9 cellular contexts compared by ENCODE assay signal in the genomic region with DNA sequence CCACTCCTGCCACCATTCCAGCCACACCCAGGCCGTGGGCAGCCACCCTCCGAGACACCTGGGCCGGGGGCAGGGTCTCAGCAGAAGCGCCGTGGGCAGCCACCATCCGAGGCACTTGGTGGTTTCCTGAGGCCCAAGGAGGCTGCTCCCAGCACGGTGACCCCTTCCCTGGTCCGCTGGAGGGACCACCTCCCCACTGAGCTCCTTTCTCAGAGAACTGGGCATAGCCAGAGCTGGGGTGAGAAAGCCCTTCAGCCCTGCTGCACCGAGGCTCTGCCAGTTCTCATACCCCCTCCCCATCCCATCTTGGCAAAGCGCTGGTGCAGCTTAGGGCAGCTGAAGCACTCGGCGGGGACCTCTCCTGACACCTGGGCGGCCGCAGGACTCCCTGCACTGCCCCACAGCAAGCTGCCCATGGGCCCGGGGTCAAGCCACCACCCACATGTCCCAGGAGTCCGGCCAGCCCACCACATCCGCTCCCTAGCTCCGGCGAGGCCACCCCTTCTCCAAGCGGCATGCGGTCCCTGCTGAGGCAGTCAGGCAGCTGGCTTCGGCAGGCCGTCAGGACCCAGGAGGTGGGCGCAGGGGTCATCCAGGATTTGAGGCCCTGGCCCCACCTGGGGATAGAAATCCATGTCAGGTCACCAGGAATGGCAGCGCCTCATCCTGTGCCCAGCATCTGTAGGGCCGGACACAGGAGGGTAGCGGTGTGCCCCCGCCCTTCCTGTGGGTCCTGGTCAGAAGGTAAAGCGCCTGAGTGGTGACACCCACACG.
A peak's percentile ranks its signal among the peaks of the same experiment; 100 is the strongest.
DNase-seq lines count a peak whose midpoint lies in the region; TF ChIP-seq lines count a peak whose summit lies in the region.
"Had no signal": no experiment of that assay in that cellular context is flagged by ENCODE, and none has a peak within 500 bp of the region (broad histone marks: within the 10 kb centered on the region; RNA-seq: fewer than 3 reads in every experiment).

No MANE protein-coding gene starts in this region.

- peaks cover 32% of the 10 kb centered on the region for H3K36me3 ChIP-seq in GM06990 (ENCODE audit: control insufficient read depth, insufficient read depth, low read length)
- H3K36me3 ChIP-seq in Loucy (ENCODE audit: insufficient read depth, low read length) = no peaks in the 10 kb centered on the region; the same call in 1 of the 2 replicates
- peaks cover 5 to 41% of the 10 kb centered on the region in 2 donors for H3K36me3 ChIP-seq in duodenal mucosa (ENCODE audit: control insufficient read depth in 1 of 2, insufficient read depth in 2 of 2, low read length in 2 of 2)
- H3K36me3 ChIP-seq in parathyroid adenoma (ENCODE audit: control insufficient read depth, insufficient read depth, low read length) = no peaks in the 10 kb centered on the region

- peak overlapping the region; percentile 95 for H3K4me3 ChIP-seq in GM06990 (replicated peaks; ENCODE audit: low read depth, low read length)
- H3K4me3 ChIP-seq in Loucy (ENCODE audit: low read length, poor library complexity, severe bottlenecking) = peak overlapping the region; percentile 89
- no peak overlapping the region for H3K4me3 ChIP-seq in duodenal mucosa (ENCODE audit: low read depth in 1 of 2, low read length in 2 of 2)
- H3K4me3 ChIP-seq in parathyroid adenoma (ENCODE audit: low read depth, low read length) = no peak overlapping the region

- peaks cover 23% of the 10 kb centered on the region for H3K79me2 ChIP-seq in Loucy (ENCODE audit: insufficient read depth, low read length)
- H3K79me2 ChIP-seq in parathyroid adenoma = no peaks in the 10 kb centered on the region

- H3K9ac ChIP-seq in Loucy (ENCODE audit: low read depth, low read length, poor library complexity, severe bottlenecking) = peak overlapping the region; percentile 50
- H3K9ac ChIP-seq in duodenal mucosa (ENCODE audit: low read depth in 1 of 2, low read length in 2 of 2) = no peak overlapping the region
- H3K9ac ChIP-seq in parathyroid adenoma = no peak overlapping the region

- H3K9me2 ChIP-seq in Loucy (replicated peaks; ENCODE audit: low read depth, low read length) = no peaks in the 10 kb centered on the region

- H3K27ac ChIP-seq in duodenal mucosa (ENCODE audit: low read depth, low read length) (peak overlapping the region; percentile 32), parathyroid adenoma (peak overlapping the region; percentile 42)
- H3K27ac ChIP-seq: cardiac muscle cell had no signal

- H3K4me1 ChIP-seq in Loucy (ENCODE audit: insufficient read depth, low read length, poor library complexity, severe bottlenecking) (peaks cover 5% of the 10 kb centered on the region), duodenal mucosa (ENCODE audit: control insufficient read depth in 1 of 2, insufficient read depth in 2 of 2, low read length in 2 of 2) (peaks cover 14 to 36% of the 10 kb centered on the region in 2 donors), parathyroid adenoma (peaks cover 6% of the 10 kb centered on the region)

- H2AFZ ChIP-seq in Loucy (ENCODE audit: low read length) = no peak overlapping the region
- H2AFZ ChIP-seq in parathyroid adenoma = no peak overlapping the region

- H3F3A ChIP-seq in Loucy (ENCODE audit: low read depth) = no peaks in the 10 kb centered on the region

- H3K4me2 ChIP-seq in Loucy (ENCODE audit: low read depth, low read length, poor library complexity, severe bottlenecking) = peak overlapping the region; percentile 96
- no peak overlapping the region for H3K4me2 ChIP-seq in parathyroid adenoma (ENCODE audit: low read length)

- TF ChIP-seq CTCF in GM06990 (IDR thresholded peaks at IDR 0.05; ENCODE audit: insufficient read depth, low read length, poor library complexity, severe bottlenecking) (no peak), Loucy (conservative IDR thresholded peaks at IDR 0.05; ENCODE audit: low read length) (no peak), parathyroid adenoma (IDR thresholded peaks at IDR 0.05) (no peak)

- H3K27me3 ChIP-seq in GM06990 (replicated peaks; ENCODE audit: control insufficient read depth, insufficient read depth, low read length) (no peaks in the 10 kb centered on the region), Loucy (ENCODE audit: insufficient read depth, low read length, poor library complexity, severe bottlenecking) (no peaks in the 10 kb centered on the region), duodenal mucosa (ENCODE audit: control insufficient read depth in 1 of 2, insufficient read depth in 2 of 2, low read length in 2 of 2) (no peaks in the 10 kb centered on the region), parathyroid adenoma (ENCODE audit: control insufficient read depth, insufficient read depth, low read length) (no peaks in the 10 kb centered on the region)
- H3K27me3 ChIP-seq: cardiac muscle cell had no signal

- peaks cover 12% of the 10 kb centered on the region for H4K20me1 ChIP-seq in Loucy (ENCODE audit: insufficient read depth, low read length, poor library complexity, severe bottlenecking)

- H3K9me3 ChIP-seq in Loucy (ENCODE audit: insufficient read depth, low read depth, low read length) (no peaks in the 10 kb centered on the region), duodenal mucosa (ENCODE audit: control insufficient read depth in 1 of 2, low read length in 2 of 2) (no peaks in the 10 kb centered on the region), parathyroid adenoma (ENCODE audit: control insufficient read depth, low read length) (no peaks in the 10 kb centered on the region)

- DNase-seq in GM06990 (ENCODE audit: extremely low read depth, insufficient read length) = no peak
- no peak for DNase-seq in amniotic stem cell (lab: John Stamatoyannopoulos, UW)
- DNase-seq in HUDEP-2 (lab: John Stamatoyannopoulos, UW; ENCODE audit: unreplicated experiment in 76 of 76) = no peak
- no peak for DNase-seq in NCI-H524 (lab: John Stamatoyannopoulos, UW)
- DNase-seq in cortex of kidney (lab: John Stamatoyannopoulos, UW) = no peak

Comparison
In these comparisons a context has a peak if more than half of its experiments do, and no peak if none do; other contexts are left out.
1. H3K4me3 ChIP-seq: peak in GM06990 (single experiment) and Loucy (single experiment); none in duodenal mucosa (0 of 2) and parathyroid adenoma (single experiment).